ENCODE assay signal across 14 cellular contexts in the genomic region with DNA sequence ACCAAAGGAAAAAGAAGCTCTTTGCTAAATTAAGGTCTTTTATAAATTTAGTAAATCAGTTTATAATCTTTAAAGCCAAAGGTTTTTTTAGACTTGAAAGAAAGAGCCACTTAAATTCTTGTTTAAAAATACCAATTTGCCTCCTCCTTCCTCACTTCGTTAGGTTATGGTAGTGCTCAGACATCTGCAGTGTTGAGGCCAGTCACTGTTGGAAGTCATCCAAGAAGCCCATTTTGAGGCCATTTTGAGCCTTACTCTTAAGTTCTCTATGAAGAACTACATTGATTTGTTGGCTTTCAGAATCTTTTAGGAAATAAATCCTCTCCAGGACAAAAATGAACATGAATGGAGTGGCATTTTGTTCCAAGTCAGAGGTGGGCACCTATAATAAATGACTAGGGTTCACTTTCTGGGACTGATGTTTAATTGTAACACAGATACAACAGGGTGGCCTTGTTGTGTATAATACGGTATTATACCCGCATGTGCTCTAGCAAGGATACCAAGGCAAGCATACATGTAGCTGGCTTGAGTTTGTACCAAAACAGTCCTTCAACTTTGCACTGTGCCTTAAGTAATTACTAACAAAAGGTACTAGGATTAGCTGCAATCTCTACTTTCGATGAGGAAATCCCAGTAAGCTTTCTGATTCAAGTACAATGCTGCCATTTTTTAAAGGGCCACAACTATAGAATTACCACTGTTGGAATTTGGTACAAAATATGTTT. TPM values are rescaled to one million over a fixed set of nuclear protein-coding genes. Genes with fewer than 3 reads are reported as not detected.
DNase-seq lines count a peak whose midpoint lies in the region; ATAC-seq, FAIRE-seq and TF ChIP-seq lines count a peak whose summit lies in the region.
"Had no signal": no experiment of that assay in that cellular context is flagged by ENCODE, and none has a peak within 500 bp of the region (broad histone marks: within the 10 kb centered on the region; RNA-seq: fewer than 3 reads in every experiment).

No MANE protein-coding gene starts in this region.

- no peaks in the 10 kb centered on the region for H3K9me3 ChIP-seq in HepG2 (ENCODE audit: low read length)
- no peaks in the 10 kb centered on the region for H3K9me3 ChIP-seq in right lobe of liver
- no peaks in the 10 kb centered on the region for H3K9me3 ChIP-seq in K562 (replicated peaks; ENCODE audit: control insufficient read depth, insufficient read depth, low read depth, low read length)
- no peaks in the 10 kb centered on the region for H3K9me3 ChIP-seq in smooth muscle cell (replicated peaks; ENCODE audit: low read depth)
- H3K9me3 ChIP-seq: stomach had no signal

- DNase-seq in HepG2 (ENCODE audit: low spot score) (peak; percentile 38), right lobe of liver (no peak), NCI-H2227 (lab: John Stamatoyannopoulos, UW; ENCODE audit: unreplicated experiment) (peak; percentile 75), K562 (ENCODE audit: extremely low read depth in 1 of 4, low spot score in 3 of 4) (peak in 1 of 4 experiments; percentile 14), posterior vena cava (ENCODE audit: low spot score) (no peak), smooth muscle cell (lab: John Stamatoyannopoulos, UW; ENCODE audit: unreplicated experiment) (no peak)
- DNase-seq: amygdala, immature natural killer cell, stomach, WERI-Rb-1 had no signal

- CTCF ChIA-PET in HepG2 (lab: Yijun Ruan, JAX; ENCODE audit: low intra/inter-chr PET ratio, low total read pairs) = no interaction called here
- CTCF ChIA-PET in K562 (lab: Yijun Ruan, JAX; ENCODE audit: low intra/inter-chr PET ratio) = no interaction called here

- H4K20me1 ChIP-seq in HepG2 (ENCODE audit: insufficient read depth, low read length) (no peaks in the 10 kb centered on the region), K562 (replicated peaks; ENCODE audit: control insufficient read depth, insufficient read depth, low read length) (no peaks in the 10 kb centered on the region), smooth muscle cell (ENCODE audit: low read depth) (no peaks in the 10 kb centered on the region)

- H3K36me3 ChIP-seq in HepG2 (replicated peaks in 1 of 2; ENCODE audit: control insufficient read depth in 1 of 2, insufficient read depth in 2 of 2, low read length in 2 of 2) (peaks cover 4 to 14% of the 10 kb centered on the region in 2 experiments; a peak in 4 of 5 replicates), right lobe of liver (peaks cover 0 to 10% (median 9%) of the 10 kb centered on the region in 4 donors), K562 (ENCODE audit: control insufficient read depth, insufficient read depth, low read length) (peaks cover 17% of the 10 kb centered on the region), smooth muscle cell (ENCODE audit: low read depth) (peaks cover 10% of the 10 kb centered on the region)

- in situ Hi-C loops in HepG2 (cut with HindIII; ENCODE audit: extremely low pct_ligation_motif_present, low pct_unique_long_range_greater_than_20kb) = no loop called here
- in situ Hi-C loops in K562 (cut with MboI) = no loop called here

- H3K4me1 ChIP-seq in HepG2 (ENCODE audit: insufficient read depth, low read length) (0 out of 2 replicates have a peak, but pooled peaks cover 13% of the 10 kb centered on the region), right lobe of liver (no peaks in the 10 kb centered on the region), K562 (replicated peaks in 1 of 2; ENCODE audit: control insufficient read depth in 2 of 2, insufficient read depth in 2 of 2, low read length in 2 of 2) (no peaks in the 10 kb centered on the region), smooth muscle cell (ENCODE audit: low read depth) (no peaks in the 10 kb centered on the region)
- H3K4me1 ChIP-seq: stomach had no signal

- H3K79me2 ChIP-seq in HepG2 (ENCODE audit: insufficient read depth, low read length) = no peaks in the 10 kb centered on the region
- no peaks in the 10 kb centered on the region for H3K79me2 ChIP-seq in K562 (ENCODE audit: control insufficient read depth, insufficient read depth, low read length)
- H3K79me2 ChIP-seq in smooth muscle cell (ENCODE audit: low read depth) = no peaks in the 10 kb centered on the region

- ATAC-seq in HepG2 (peak; percentile 11), right lobe of liver (no peak), K562 (peak; percentile 60; the same call in 2 of the 3 replicates), GM21717 (IDR thresholded peaks at IDR 0.05; ENCODE audit: unreplicated experiment) (no peak), GM19463 (IDR thresholded peaks at IDR 0.05; ENCODE audit: unreplicated experiment) (no peak)

- BruUV-seq in HepG2 (replicated peaks; lab: Mats Ljungman, UMichigan) (no TSS peak), K562 (replicated peaks; lab: Mats Ljungman, UMichigan) (TSS peak; percentile 27)

- POLR2A ChIA-PET in HepG2 (lab: Yijun Ruan, JAX) (interaction anchor here (0.6 kb wide), 1 partner anchor 19 kb away, joined by 3 read pairs; no protein-coding TSS in a partner anchor), K562 (lab: Yijun Ruan, JAX) (interaction anchor here (0.9 kb wide), 1 partner anchor 9 kb away, joined by 3 read pairs; no protein-coding TSS in a partner anchor)

- intact Hi-C loops in HepG2 (cut with micrococcal nuclease; ENCODE audit: unreplicated experiment) (loop anchor here (5.0 kb wide), 1 partner anchor 46 kb away; a partner anchor contains a TSS), right lobe of liver (cut with DNase I) (no loop called here), K562 (cut with micrococcal nuclease) (no loop called here), posterior vena cava (cut with DNase I) (no loop called here)

- TF ChIP-seq CTCF in HepG2 (CRISPR knock-in tag; IDR thresholded peaks at IDR 0.05) (no peak), right lobe of liver (IDR thresholded peaks at IDR 0.05) (no peak), K562 (IDR thresholded peaks at IDR 0.05 in 2 of 3, conservative IDR thresholded peaks at IDR 0.05 in 1 of 3; ENCODE audit: insufficient read depth in 2 of 3, low read depth in 1 of 3, low read length in 3 of 3) (no peak), smooth muscle cell (IDR thresholded peaks at IDR 0.05; ENCODE audit: borderline replicate concordance, insufficient read depth, poor library complexity, severe bottlenecking) (no peak)

- TF ChIP-seq RAD21 in HepG2 (CRISPR knock-in tag; IDR thresholded peaks at IDR 0.05) (no peak), K562 (CRISPR knock-in tag; conservative IDR thresholded peaks at IDR 0.05 in 1 of 2, IDR thresholded peaks at IDR 0.05 in 1 of 2) (no peak)

- no peak overlapping the region for H3K9ac ChIP-seq in HepG2 (ENCODE audit: insufficient read depth, low read depth, low read length)
- no peak overlapping the region for H3K9ac ChIP-seq in K562 (ENCODE audit: insufficient read depth in 1 of 2, low read depth in 2 of 2, low read length in 2 of 2)
- H3K9ac ChIP-seq in smooth muscle cell (ENCODE audit: low read depth) = no peak overlapping the region

- FAIRE-seq in HepG2 (lab: Jason Lieb, UNC) (no peak), K562 (lab: Jason Lieb, UNC) (peak; percentile 49)
- FAIRE-seq: colon, urothelium cell line had no signal

- peak in 1 of 2 experiments; percentile 26; a peak in 1 of 4 replicates for TF ChIP-seq POLR2A in HepG2 (IDR thresholded peaks at IDR 0.05; ENCODE audit: insufficient read depth in 1 of 2, low read depth in 2 of 2, low read length in 2 of 2)
- TF ChIP-seq POLR2A in right lobe of liver (IDR thresholded peaks at IDR 0.05) = no peak
- TF ChIP-seq POLR2A in K562 (conservative IDR thresholded peaks at IDR 0.05) = no peak

- H3F3A ChIP-seq in smooth muscle cell (ENCODE audit: low read depth) = peaks cover 8% of the 10 kb centered on the region

- TF ChIP-seq EP300 in HepG2 (IDR thresholded peaks at IDR 0.05; ENCODE audit: low read depth in 2 of 2, low read length in 2 of 2) (no peak), HepG2 (CRISPR knock-in tag; IDR thresholded peaks at IDR 0.05; ENCODE audit: borderline replicate concordance) (no peak), K562 (IDR thresholded peaks at IDR 0.05; ENCODE audit: low read length) (no peak)

- H3K27ac ChIP-seq in HepG2 (ENCODE audit: extremely low read length, insufficient read depth, low read length) = no peak overlapping the region
- H3K27ac ChIP-seq in right lobe of liver = no peak overlapping the region
- H3K27ac ChIP-seq in K562 (ENCODE audit: extremely low read depth, low read depth, low read length) = no peak overlapping the region
- no peak overlapping the region for H3K27ac ChIP-seq in smooth muscle cell (ENCODE audit: low read depth)
- H3K27ac ChIP-seq: WERI-Rb-1 had no signal

- H3K4me3 ChIP-seq in HepG2 (replicated peaks in 1 of 3; ENCODE audit: insufficient read depth in 1 of 3, low read depth in 2 of 3, low read length in 3 of 3) (no peak overlapping the region), right lobe of liver (no peak overlapping the region), K562 (no peak overlapping the region), smooth muscle cell (no peak overlapping the region)
- H3K4me3 ChIP-seq: stomach had no signal

- no peaks in the 10 kb centered on the region for H3K9me1 ChIP-seq in K562 (ENCODE audit: control insufficient read depth, insufficient read depth, low read length)

- 56% methylated on average over 4 of the region's 4 CpGs for WGBS in HepG2 (ENCODE audit: low lambda C conversion rate)
- 51% methylated on average over 4 of the region's 4 CpGs for WGBS in right lobe of liver (ENCODE audit: insufficient coverage, low coverage, low lambda C conversion rate, missing lambda C conversion rate)
- 64% methylated on average over 4 of the region's 4 CpGs for WGBS in K562 (ENCODE audit: insufficient coverage, low coverage, missing lambda C conversion rate)
- WGBS in smooth muscle cell (ENCODE audit: low lambda C conversion rate) = 44% methylated on average over 4 of the region's 4 CpGs

- H3K27me3 ChIP-seq in HepG2 (ENCODE audit: control insufficient read depth in 1 of 2, insufficient read depth in 2 of 2, low read length in 2 of 2) = no peaks in the 10 kb centered on the region
- no peaks in the 10 kb centered on the region for H3K27me3 ChIP-seq in right lobe of liver
- no peaks in the 10 kb centered on the region for H3K27me3 ChIP-seq in K562 (ENCODE audit: control insufficient read depth in 2 of 2, insufficient read depth in 2 of 2, low read length in 2 of 2)
- H3K27me3 ChIP-seq in smooth muscle cell (ENCODE audit: low read depth) = no peaks in the 10 kb centered on the region
- H3K27me3 ChIP-seq: stomach had no signal

- H3K4me2 ChIP-seq in HepG2 (ENCODE audit: low read depth, low read length) (no peak overlapping the region), K562 (ENCODE audit: insufficient read depth, low read length) (no peak overlapping the region), smooth muscle cell (no peak overlapping the region)

- H2AFZ ChIP-seq in HepG2 (ENCODE audit: low read length) (no peak overlapping the region), K562 (ENCODE audit: low read depth, low read length) (no peak overlapping the region), smooth muscle cell (ENCODE audit: low read depth) (no peak overlapping the region)

RNA-seq across cellular contexts. Expression of gene SLC66A3, which starts 22.8 kb away (rescaled TPM):
- total RNA-seq in HepG2 (2016; rRNA removed; fragmentation: Illumina TruSeq; extraction: Trizol) (1.5 and 2.2 TPM in 2 replicates), right lobe of liver (10 to 100 TPM in 2 of 6 experiments, 1 to 10 TPM in 4; 4.9 to 16.1 (median 8.8) TPM), K562 (2014; rRNA removed) (8.0 and 15.7 TPM in 2 replicates), K562 (2014; rRNA removed; fragmentation: Illumina TruSeq; extraction: Trizol) (9.1 and 9.8 TPM in 2 replicates), K562 (2015; rRNA removed; fragmentation: Illumina TruSeq; extraction: Trizol) (6.6 and 7.6 TPM in 2 replicates), K562 (2021) (7.4 and 8.2 TPM in 2 replicates), posterior vena cava (10 to 100 TPM; 20.3 to 36.9 TPM), smooth muscle cell (37.2 and 41.0 TPM in 2 replicates)
- 0.71 and 1.4 TPM in 2 replicates for total RNA-seq in HepG2 (2016; cell fraction: cytosol; rRNA removed; fragmentation: Illumina TruSeq; extraction: Trizol; ENCODE audit: low read depth)
- 1.8 TPM in 2 replicates for total RNA-seq in HepG2 (2016; cell fraction: insoluble cytoplasmic fraction; rRNA removed; fragmentation: Illumina TruSeq; extraction: Trizol)
- total RNA-seq in HepG2 (2016; cell fraction: membrane; rRNA removed; fragmentation: Illumina TruSeq; extraction: Trizol) = 2.2 and 2.8 TPM in 2 replicates
- total RNA-seq in HepG2 (2016; cell fraction: nucleus; rRNA removed; fragmentation: Illumina TruSeq; extraction: Trizol) = 1.3 and 2.1 TPM in 2 replicates
- polyA plus RNA-seq in HepG2 (2011; rRNA removed) (3.7 and 5.0 TPM in 2 replicates), K562 (2011; rRNA removed) (29.9 and 30.0 TPM in 2 replicates), K562 (2014; fragmentation: Illumina TruSeq; extraction: Trizol) (10.0 and 11.2 TPM in 2 replicates), K562 (2014; fragmentation: Nextera tagmentation; extraction: Ambion mirVana) (1 to 10 TPM; 2.8 to 3.0 TPM), K562 (2014; rRNA removed) (13.9 and 15.2 TPM in 2 replicates), smooth muscle cell (27.4 and 33.5 TPM in 2 replicates)
- 3.7 and 4.6 TPM in 2 replicates for polyA plus RNA-seq in HepG2 (2011; cell fraction: cytosol; rRNA removed)
- 1.2 and 1.6 TPM in 2 replicates for polyA plus RNA-seq in HepG2 (2011; cell fraction: nucleus; rRNA removed)
- 2.1 and 2.2 TPM in 2 replicates for polyA plus RNA-seq in HepG2 (2012)
- 1.4 and 2.5 TPM in 2 replicates for polyA plus RNA-seq in HepG2 (2016; cell fraction: cytosol; fragmentation: Illumina TruSeq; extraction: Trizol; ENCODE audit: low read depth)
- polyA plus RNA-seq in HepG2 (2016; cell fraction: insoluble cytoplasmic fraction; fragmentation: Illumina TruSeq; extraction: Trizol; ENCODE audit: low read depth) = 1.7 TPM in 2 replicates
- 2.2 and 2.4 TPM in 2 replicates for polyA plus RNA-seq in HepG2 (2016; cell fraction: membrane; fragmentation: Illumina TruSeq; extraction: Trizol; ENCODE audit: low read depth)
- 1.5 and 3.4 TPM in 2 replicates for polyA plus RNA-seq in HepG2 (2016; cell fraction: nucleus; fragmentation: Illumina TruSeq; extraction: Trizol; ENCODE audit: insufficient read depth, low read depth)
- polyA minus RNA-seq in HepG2 (2011; rRNA and poly(A)+ RNA removed; ENCODE audit: low replicate concordance) = 11.8 and 11.9 TPM in 2 replicates
- polyA minus RNA-seq in HepG2 (2011; cell fraction: cytosol; rRNA and poly(A)+ RNA removed) = 1.6 and 1.7 TPM in 2 replicates
- 0.90 and 2.4 TPM in 2 replicates for polyA minus RNA-seq in HepG2 (2011; cell fraction: nucleus; rRNA and poly(A)+ RNA removed)
- total RNA-seq in K562 (2011; cell fraction: chromatin; rRNA removed; ENCODE audit: low replicate concordance) = 12.5 and 29.6 TPM in 2 replicates
- 17.5 and 21.2 TPM in 2 replicates for total RNA-seq in K562 (2011; cell fraction: nucleolus; rRNA removed)
- 21.6 and 24.4 TPM in 2 replicates for total RNA-seq in K562 (2011; cell fraction: nucleoplasm; rRNA removed)
- 30.8 and 50.1 TPM in 2 replicates for polyA plus RNA-seq in K562 (2011; cell fraction: cytosol; rRNA removed)
- polyA plus RNA-seq in K562 (2011; cell fraction: nucleus; rRNA removed) = 12.1 and 16.7 TPM in 2 replicates
- polyA plus RNA-seq in K562 (2012) = 8.3 and 13.0 TPM in 2 replicates
- 14.2 and 19.1 TPM in 2 replicates for polyA minus RNA-seq in K562 (2011; rRNA and poly(A)+ RNA removed)
- polyA minus RNA-seq in K562 (2011; cell fraction: cytosol; rRNA and poly(A)+ RNA removed) = 8.8 and 13.7 TPM in 2 replicates
- 6.9 and 10.1 TPM in 2 replicates for polyA minus RNA-seq in K562 (2011; cell fraction: nucleus; rRNA and poly(A)+ RNA removed)

Comparison
In these comparisons a context has a peak if more than half of its experiments do, and no peak if none do; other contexts are left out.
1. ATAC-seq: peak in HepG2 (single experiment) and K562 (single experiment); none in right lobe of liver (0 of 4), GM21717 (single experiment) and GM19463 (single experiment).
2. DNase-seq: peak in HepG2 (single experiment) and NCI-H2227 (single experiment); none in right lobe of liver (0 of 3), posterior vena cava (single experiment) and smooth muscle cell (single experiment).
3. Of the 241 proteins assayed by ChIP-seq in both HepG2 and K562: peak only in HepG2: CEBPB, POLR2AphosphoS2, POLR2AphosphoS5, RBM22 and YY1; only in K562: NFIC; in both: none; in neither: 234; mixed calls (peak in some experiments, not most) for 1.